In genomic region chr11:102614485-102614884, GRCh38 we compare ENCODE assay signal across 1 cellular context.
TF ChIP-seq lines count a peak whose summit lies in the region.

No MANE protein-coding gene starts in this region.

TF ChIP-seq in HepG2, 621 proteins besides CTCF, POLR2A, EP300 and RAD21 (continued from another document):
- no peak for TF ChIP-seq ARHGAP35 (CRISPR knock-in tag; IDR thresholded peaks at IDR 0.05; ENCODE audit: borderline replicate concordance)
- TF ChIP-seq ZBTB38 (CRISPR knock-in tag; IDR thresholded peaks at IDR 0.05), result no peak
- TF ChIP-seq PBX3 (CRISPR knock-in tag; IDR thresholded peaks at IDR 0.05; ENCODE audit: borderline replicate concordance), result no peak
- no peak for TF ChIP-seq ZNF546 (CRISPR knock-in tag; conservative IDR thresholded peaks at IDR 0.05)
- TF ChIP-seq STAG1 (CRISPR knock-in tag; IDR thresholded peaks at IDR 0.05), result peak; percentile 44; the same call in 1 of the 2 replicates
- no peak for TF ChIP-seq ONECUT2 (CRISPR knock-in tag; IDR thresholded peaks at IDR 0.05)
- TF ChIP-seq NCOA5 (CRISPR knock-in tag; IDR thresholded peaks at IDR 0.05), result no peak
